Comparison of ENCODE assay signal across 9 cellular contexts in the genomic region with DNA sequence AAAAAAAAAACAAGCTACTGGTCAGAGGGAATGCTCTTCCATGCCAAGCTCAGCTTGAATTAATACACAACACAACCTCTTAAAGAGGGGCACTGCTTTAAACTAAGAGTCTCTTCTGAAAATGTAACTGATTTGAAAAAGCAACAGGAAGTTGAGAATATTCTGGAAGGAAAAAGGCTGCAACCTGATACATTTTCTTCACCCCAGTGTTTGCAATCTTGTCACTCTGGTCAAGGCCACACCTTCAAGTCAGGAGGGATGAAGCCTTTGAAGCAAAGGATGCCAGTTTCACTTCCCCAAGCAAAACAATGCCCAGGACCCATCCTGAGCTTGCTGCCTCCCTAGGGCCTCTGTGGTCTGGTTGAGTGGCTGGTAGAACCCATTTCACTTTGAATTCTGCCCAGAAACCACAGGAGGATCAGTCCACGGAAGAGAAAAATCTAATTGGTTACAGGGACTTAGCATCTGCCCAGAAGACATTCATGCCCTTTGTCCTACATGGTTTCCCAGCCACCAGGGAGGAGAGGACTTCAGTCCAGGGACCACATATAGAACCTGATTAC.
DNase-seq lines count a peak whose midpoint lies in the region; ATAC-seq, FAIRE-seq and TF ChIP-seq lines count a peak whose summit lies in the region.
"Had no signal": no experiment of that assay in that cellular context is flagged by ENCODE, and none has a peak within 500 bp of the region (broad histone marks: within the 10 kb centered on the region; RNA-seq: fewer than 3 reads in every experiment).

No MANE protein-coding gene starts in this region.

- DNase-seq in GM18507 (ENCODE audit: extremely low spot score, insufficient read length, low read depth) (no peak), NAMALWA (ENCODE audit: low spot score) (peak; percentile 2), glomerular visceral epithelial cell (ENCODE audit: extremely low spot score) (peak; percentile 25), A673 (ENCODE audit: low spot score) (no peak), mesendoderm (no peak)
- no peak for DNase-seq in activated naive CD4-positive, alpha-beta T cell treated with anti-CD3 and anti-CD28 coated beads, Interleukin-2, amount 50 U/mL, for 16 hours
- no peak for DNase-seq in stimulated activated naive CD4-positive, alpha-beta T cell treated with Interleukin-2 at 50 U/mL for 16 hours (lab: John Stamatoyannopoulos, UW)
- DNase-seq: NCI-H345 had no signal

- H3K27me3 ChIP-seq in A673 (replicated peaks; ENCODE audit: insufficient read depth, low read depth, low read length, poor library complexity) (no peaks in the 10 kb centered on the region), mesendoderm (ENCODE audit: insufficient read depth, low read length, poor library complexity) (no peaks in the 10 kb centered on the region)

- WGBS in mesendoderm (ENCODE audit: extremely low coverage, insufficient coverage, low lambda C conversion rate), result no CpG with 5 or more reads among the region's 1 CpG

- no peak overlapping the region for H4K8ac ChIP-seq in mesendoderm (ENCODE audit: low read depth, low read length)

- ATAC-seq in HG02588 (IDR thresholded peaks at IDR 0.05; ENCODE audit: unreplicated experiment), result peak; percentile 63

- no peak overlapping the region for H3K4ac ChIP-seq in mesendoderm (ENCODE audit: low read depth, low read length)

- no peak for TF ChIP-seq CTCF in A673 (conservative IDR thresholded peaks at IDR 0.05; ENCODE audit: low read depth, low read length)

- no peak overlapping the region for H3K56ac ChIP-seq in mesendoderm (ENCODE audit: low read length)

- BruUV-seq in A673 (replicated peaks; lab: Mats Ljungman, UMichigan), result no TSS peak

- H3K4me1 ChIP-seq in A673 (ENCODE audit: insufficient read depth, low read length, poor library complexity, severe bottlenecking), result peaks cover 10% of the 10 kb centered on the region
- no peaks in the 10 kb centered on the region for H3K4me1 ChIP-seq in mesendoderm (ENCODE audit: control insufficient read depth, low read depth, low read length)

- H3K9me3 ChIP-seq in A673 (ENCODE audit: low read depth, low read length, poor library complexity, severe bottlenecking), result no peaks in the 10 kb centered on the region

- no peak overlapping the region for H2BK120ac ChIP-seq in mesendoderm (ENCODE audit: low read depth, low read length)

- CTCF ChIA-PET in A673 (lab: Charles Lee), result no interaction called here

- H3K36me3 ChIP-seq in A673 (ENCODE audit: insufficient read depth, low read length, poor library complexity, severe bottlenecking) (no peaks in the 10 kb centered on the region), mesendoderm (ENCODE audit: control insufficient read depth, insufficient read depth, low read length) (no peaks in the 10 kb centered on the region)

- no peak overlapping the region for H2BK5ac ChIP-seq in mesendoderm (ENCODE audit: low read length)

- no peak overlapping the region for H3K4me2 ChIP-seq in mesendoderm (ENCODE audit: low read length)

- H3K18ac ChIP-seq in mesendoderm (ENCODE audit: low read length), result no peak overlapping the region

- FAIRE-seq in GM18507 (lab: Jason Lieb, UNC), result peak; percentile 84

- intact Hi-C loops in A673 (cut with micrococcal nuclease; ENCODE audit: unreplicated experiment), result no loop called here

- POLR2A ChIA-PET in A673 (lab: Charles Lee; ENCODE audit: low non-redundant PET), result no interaction called here

- H3K4me3 ChIP-seq in A673 (ENCODE audit: low read depth, low read length, poor library complexity, severe bottlenecking), result no peak overlapping the region
- no peak overlapping the region for H3K4me3 ChIP-seq in mesendoderm (ENCODE audit: low read length)

- H3K79me1 ChIP-seq in mesendoderm (ENCODE audit: low read length), result no peaks in the 10 kb centered on the region

- H3K27ac ChIP-seq in A673 (ENCODE audit: low read depth, low read length, poor library complexity, severe bottlenecking) (no peak overlapping the region), mesendoderm (ENCODE audit: low read depth, low read length) (no peak overlapping the region)

- no peak overlapping the region for H4K5ac ChIP-seq in mesendoderm (ENCODE audit: low read length)

- H2BK15ac ChIP-seq in mesendoderm (replicated peaks; ENCODE audit: low read depth), result no peak overlapping the region

- no peak overlapping the region for H2AK5ac ChIP-seq in mesendoderm (ENCODE audit: low read length)

- no peak overlapping the region for H3K23ac ChIP-seq in mesendoderm (ENCODE audit: low read length)

- no peaks in the 10 kb centered on the region for H3K79me2 ChIP-seq in mesendoderm (ENCODE audit: control insufficient read depth, insufficient read depth, low read length)

- no peak overlapping the region for H3K9ac ChIP-seq in mesendoderm (ENCODE audit: low read length)

Comparison
In these comparisons a context has a peak if more than half of its experiments do, and no peak if none do; other contexts are left out.
1. DNase-seq: peak in NAMALWA (single experiment) and glomerular visceral epithelial cell (single experiment); none in GM18507 (single experiment), activated naive CD4-positive, alpha-beta T cell treated with anti-CD3 and anti-CD28 coated beads, Interleukin-2, amount 50 U/mL, for 16 hours (single experiment), stimulated activated naive CD4-positive, alpha-beta T cell treated with Interleukin-2 at 50 U/mL for 16 hours (single experiment), A673 (single experiment) and mesendoderm (single experiment).